ENCODE assay signal across 1 cellular context in genomic region chr7:74449144-74449543, GRCh38.
TF ChIP-seq lines count a peak whose summit lies in the region.

No MANE protein-coding gene starts in this region.

TF ChIP-seq in HCT116, 20 proteins besides CTCF, POLR2A, EP300 and RAD21 (continued from another document):
- TF ChIP-seq, protein P1, sequence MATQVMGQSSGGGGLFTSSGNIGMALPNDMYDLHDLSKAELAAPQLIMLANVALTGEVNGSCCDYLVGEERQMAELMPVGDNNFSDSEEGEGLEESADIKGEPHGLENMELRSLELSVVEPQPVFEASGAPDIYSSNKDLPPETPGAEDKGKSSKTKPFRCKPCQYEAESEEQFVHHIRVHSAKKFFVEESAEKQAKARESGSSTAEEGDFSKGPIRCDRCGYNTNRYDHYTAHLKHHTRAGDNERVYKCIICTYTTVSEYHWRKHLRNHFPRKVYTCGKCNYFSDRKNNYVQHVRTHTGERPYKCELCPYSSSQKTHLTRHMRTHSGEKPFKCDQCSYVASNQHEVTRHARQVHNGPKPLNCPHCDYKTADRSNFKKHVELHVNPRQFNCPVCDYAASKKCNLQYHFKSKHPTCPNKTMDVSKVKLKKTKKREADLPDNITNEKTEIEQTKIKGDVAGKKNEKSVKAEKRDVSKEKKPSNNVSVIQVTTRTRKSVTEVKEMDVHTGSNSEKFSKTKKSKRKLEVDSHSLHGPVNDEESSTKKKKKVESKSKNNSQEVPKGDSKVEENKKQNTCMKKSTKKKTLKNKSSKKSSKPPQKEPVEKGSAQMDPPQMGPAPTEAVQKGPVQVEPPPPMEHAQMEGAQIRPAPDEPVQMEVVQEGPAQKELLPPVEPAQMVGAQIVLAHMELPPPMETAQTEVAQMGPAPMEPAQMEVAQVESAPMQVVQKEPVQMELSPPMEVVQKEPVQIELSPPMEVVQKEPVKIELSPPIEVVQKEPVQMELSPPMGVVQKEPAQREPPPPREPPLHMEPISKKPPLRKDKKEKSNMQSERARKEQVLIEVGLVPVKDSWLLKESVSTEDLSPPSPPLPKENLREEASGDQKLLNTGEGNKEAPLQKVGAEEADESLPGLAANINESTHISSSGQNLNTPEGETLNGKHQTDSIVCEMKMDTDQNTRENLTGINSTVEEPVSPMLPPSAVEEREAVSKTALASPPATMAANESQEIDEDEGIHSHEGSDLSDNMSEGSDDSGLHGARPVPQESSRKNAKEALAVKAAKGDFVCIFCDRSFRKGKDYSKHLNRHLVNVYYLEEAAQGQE (IDR thresholded peaks at IDR 0.05; ENCODE audit: low read depth): no peak
- TF ChIP-seq EZH2phosphoT487 (IDR thresholded peaks at IDR 0.05; ENCODE audit: borderline replicate concordance) (no peak), ZFX (IDR thresholded peaks at IDR 0.05) (no peak), ELF1 (IDR thresholded peaks at IDR 0.05; ENCODE audit: borderline replicate concordance, low read depth) (no peak), SIN3A (IDR thresholded peaks at IDR 0.05; ENCODE audit: low read depth) (no peak), EGR1 (IDR thresholded peaks at IDR 0.05; ENCODE audit: low read depth) (no peak), SP1 (IDR thresholded peaks at IDR 0.05; ENCODE audit: low read depth) (no peak), POLR2AphosphoS5 (IDR thresholded peaks at IDR 0.05; ENCODE audit: low read depth, low read length) (no peak), JUND (IDR thresholded peaks at IDR 0.05) (no peak)
